ENCODE assay signal across 8 cellular contexts in the genomic region with DNA sequence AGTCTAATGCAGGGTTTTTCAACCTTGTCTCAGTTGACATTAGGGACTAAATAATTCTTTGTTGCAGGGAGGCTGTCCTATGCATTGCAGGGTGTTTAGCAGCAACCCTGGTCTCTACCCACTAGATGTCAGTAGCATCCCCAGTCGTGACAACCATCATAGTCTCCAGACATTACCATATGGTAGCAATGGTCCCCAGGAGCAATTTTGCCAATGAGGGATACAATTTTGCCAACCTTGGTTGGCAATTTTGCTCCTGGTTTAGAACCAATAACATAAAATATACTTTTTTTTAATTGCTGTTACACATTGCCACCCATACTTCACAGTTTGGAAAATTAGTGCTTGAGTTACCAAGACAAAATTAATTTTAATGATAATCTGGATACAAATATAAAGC. TPM values are rescaled to one million over a fixed set of nuclear protein-coding genes. Genes with fewer than 3 reads are reported as not detected.
A peak's percentile ranks its signal among the peaks of the same experiment; 100 is the strongest.
DNase-seq lines count a peak whose midpoint lies in the region; ATAC-seq and TF ChIP-seq lines count a peak whose summit lies in the region.

No MANE protein-coding gene starts in this region.

- peaks cover 8% of the 10 kb centered on the region for H3K4me1 Mint-ChIP-seq in brain

- DNase-seq in DMS 273 (lab: John Stamatoyannopoulos, UW; ENCODE audit: unreplicated experiment) = peak; percentile 64
- DNase-seq in DMS 273 treated with DMSO at 0.1 percent for 48 hours (lab: John Stamatoyannopoulos, UW) = no peak
- no peak for DNase-seq in kidney epithelial cell (ENCODE audit: low read depth)
- no peak for DNase-seq in activated gamma-delta T cell treated with Interleukin-2 at 50 U/mL for 16 hours

- H3K79me2 ChIP-seq in OCI-LY1 (ENCODE audit: insufficient read depth, low read length) = no peaks in the 10 kb centered on the region

- H3K9ac ChIP-seq in OCI-LY1 (ENCODE audit: low read length) = no peak overlapping the region

- H3K27ac ChIP-seq in OCI-LY1 (ENCODE audit: low read depth, low read length, poor library complexity, severe bottlenecking) = no peak overlapping the region

- ATAC-seq in GM19025 (IDR thresholded peaks at IDR 0.05; ENCODE audit: low read depth, unreplicated experiment) (peak; percentile 58), HG03064 (IDR thresholded peaks at IDR 0.05; ENCODE audit: low read depth, unreplicated experiment) (peak; percentile 65)

- TF ChIP-seq CTCF in OCI-LY1 (IDR thresholded peaks at IDR 0.05; ENCODE audit: low read length) (peak; percentile 72), brain (conservative IDR thresholded peaks at IDR 0.05) (peak; percentile 57 to 77), kidney epithelial cell (IDR thresholded peaks at IDR 0.05; ENCODE audit: insufficient read depth, low read length, poor library complexity, severe bottlenecking) (peak; percentile 84)

- no peaks in the 10 kb centered on the region for H3K9me3 Mint-ChIP-seq in brain

- no peak overlapping the region for H3K4me2 ChIP-seq in OCI-LY1 (ENCODE audit: low read length)

- no peaks in the 10 kb centered on the region for H3K9me3 ChIP-seq in OCI-LY1 (ENCODE audit: low read length)

- H3K27me3 ChIP-seq in OCI-LY1 (ENCODE audit: insufficient read depth, low read length) (no peaks in the 10 kb centered on the region), kidney epithelial cell (ENCODE audit: control insufficient read depth, insufficient read depth, low read length) (no peaks in the 10 kb centered on the region)

- H3K9me2 ChIP-seq in OCI-LY1 (ENCODE audit: low read depth, low read length) = no peaks in the 10 kb centered on the region

- H3K4me3 ChIP-seq in OCI-LY1 (ENCODE audit: low read depth, low read length, poor library complexity, severe bottlenecking) = no peak overlapping the region
- H3K4me3 ChIP-seq in kidney epithelial cell (ENCODE audit: low read depth, low read length) = no peak overlapping the region

- no peak overlapping the region for H2AFZ ChIP-seq in OCI-LY1 (ENCODE audit: low read length)

- H3K36me3 ChIP-seq in OCI-LY1 (ENCODE audit: insufficient read depth, low read length) (no peaks in the 10 kb centered on the region), kidney epithelial cell (ENCODE audit: control insufficient read depth, insufficient read depth, low read length) (no peaks in the 10 kb centered on the region)

- H3K4me3 Mint-ChIP-seq in brain = no peak overlapping the region

- H4K20me1 ChIP-seq in OCI-LY1 (ENCODE audit: insufficient read depth, low read length) = no peaks in the 10 kb centered on the region

- no peaks in the 10 kb centered on the region for H3K36me3 Mint-ChIP-seq in brain

- peaks cover 12% of the 10 kb centered on the region for H3K27me3 Mint-ChIP-seq in brain

- H3K4me1 ChIP-seq in OCI-LY1 (ENCODE audit: insufficient read depth, low read length, severe bottlenecking) = no peaks in the 10 kb centered on the region

- no peak overlapping the region for H3K27ac Mint-ChIP-seq in brain

- H3F3A ChIP-seq in OCI-LY1 (ENCODE audit: insufficient read depth, low read length) = no peaks in the 10 kb centered on the region

RNA-seq across cellular contexts. Expression of a gene that starts 6.0 kb away (rescaled TPM):
- polyA plus RNA-seq in brain (ENCODE audit: insufficient read depth, low read depth, low replicate concordance) = not detected
- total RNA-seq in kidney epithelial cell = 4.3 and 7.5 TPM in 2 replicates
